In the genomic region with DNA sequence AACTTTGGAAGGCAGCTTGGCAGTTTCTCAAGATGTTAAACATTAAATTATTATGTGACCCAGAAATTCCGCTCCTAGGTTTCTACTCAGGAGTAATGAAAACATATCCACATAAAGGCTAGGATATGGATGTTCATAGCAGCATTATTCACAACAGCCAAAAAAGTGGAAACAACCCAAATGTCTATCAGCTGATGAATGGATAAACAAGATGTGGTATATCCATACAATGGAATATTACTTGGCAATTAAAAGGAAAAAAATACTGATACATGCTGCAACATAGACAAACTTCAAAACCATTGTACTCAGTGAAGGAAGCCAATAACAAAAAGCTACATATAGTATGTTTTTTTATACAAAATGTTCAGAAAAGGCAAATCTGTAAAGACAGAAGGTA, we compare ENCODE assay signal across 11 cellular contexts. TPM values are rescaled to one million over a fixed set of nuclear protein-coding genes. Genes with fewer than 3 reads are reported as not detected.
"Had no signal": no experiment of that assay in that cellular context is flagged by ENCODE, and none has a peak within 500 bp of the region (broad histone marks: within the 10 kb centered on the region; RNA-seq: fewer than 3 reads in every experiment).

No MANE protein-coding gene starts in this region.

- H3K27ac ChIP-seq: GM23248, HL-60, KMS-11 had no signal

- FAIRE-seq: H54, HepG2 had no signal

- H3K4me2 ChIP-seq: KMS-11 had no signal

- H3K9ac ChIP-seq: GM23248, KMS-11 had no signal

- DNase-seq: GM23248, GOT3, H9, HCEC 1CT, HFFc6 had no signal

- H2AFZ ChIP-seq: GM23248 had no signal

- ATAC-seq: HepG2 had no signal

- H3K4me3 ChIP-seq: GM23248 had no signal

RNA-seq across cellular contexts. Expression of a gene that starts 12.4 kb away (rescaled TPM):
- total RNA-seq: H9, HepG2, HFFc6, HT1080 had no signal
- polyA plus RNA-seq: GM23248, HepG2, IgD-negative memory B cell had no signal

RNA-seq across cellular contexts. Expression of a gene that starts 39.4 kb away (rescaled TPM):
- total RNA-seq: GM23248, H9 had no signal
- polyA plus RNA-seq: IgD-negative memory B cell had no signal
